In the genomic region with DNA sequence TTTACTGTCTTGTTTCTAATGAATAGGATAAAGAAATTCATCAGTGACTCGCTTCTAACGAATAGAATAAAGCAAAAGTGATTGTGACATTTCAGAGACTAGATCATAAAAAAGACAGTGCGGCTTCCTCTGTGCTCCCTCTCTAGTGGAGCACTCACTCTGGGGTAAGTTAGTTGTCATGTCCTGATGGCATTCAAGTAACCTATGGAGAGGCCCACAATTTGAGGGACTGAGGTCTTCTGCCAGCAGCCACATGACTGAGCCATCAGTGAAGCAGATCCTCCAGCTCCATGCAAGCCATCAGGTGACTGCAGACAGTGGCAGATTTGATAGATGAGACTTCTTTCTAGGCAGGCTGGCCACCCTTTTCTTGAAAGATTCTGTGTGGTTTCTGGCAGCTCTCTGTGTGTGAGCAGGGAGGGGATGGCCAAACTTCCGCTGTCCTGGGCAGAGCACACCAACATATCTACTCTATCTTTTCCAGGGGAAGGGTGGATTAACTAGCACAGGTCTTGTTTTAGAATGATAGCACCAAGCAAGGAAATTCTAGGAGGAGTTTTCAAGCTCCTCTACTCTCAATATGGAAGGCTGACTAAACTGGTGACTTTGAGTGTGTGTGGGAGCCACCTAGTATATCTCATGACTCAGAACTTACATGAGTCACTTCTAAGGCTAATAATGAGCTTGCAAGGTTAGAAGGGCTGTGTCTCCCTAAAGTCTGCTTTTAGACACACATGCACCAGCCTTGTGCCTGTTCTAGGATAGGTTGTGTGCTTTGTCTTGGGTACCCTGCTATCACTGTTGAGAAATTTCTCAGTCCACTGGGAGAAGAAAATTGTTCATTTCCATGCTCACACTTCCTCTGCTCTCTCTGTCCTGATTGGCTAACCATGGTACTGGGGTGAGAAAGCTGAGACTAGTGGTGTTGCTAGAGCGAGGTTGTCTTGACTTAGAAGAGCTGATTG, we compare ENCODE assay signal across 8 cellular contexts.
DNase-seq lines count a peak whose midpoint lies in the region; ATAC-seq, FAIRE-seq and TF ChIP-seq lines count a peak whose summit lies in the region.

No MANE protein-coding gene starts in this region.

- no peak for FAIRE-seq in kidney (lab: Jason Lieb, UNC)

- no peak overlapping the region for H3K9ac ChIP-seq in kidney (ENCODE audit: low read length in 2 of 2)

- ATAC-seq in HG02981 (IDR thresholded peaks at IDR 0.05; ENCODE audit: unreplicated experiment) = peak; percentile 86

- H3K4me3 ChIP-seq in kidney epithelial cell (ENCODE audit: low read depth, low read length) (no peak overlapping the region), suprapubic skin (no peak overlapping the region), kidney (ENCODE audit: low read length in 2 of 2) (no peak overlapping the region)

- H3K4me1 ChIP-seq in suprapubic skin (no peaks in the 10 kb centered on the region), kidney (ENCODE audit: control insufficient read depth in 1 of 2, insufficient read depth in 1 of 2, low read depth in 1 of 2, low read length in 2 of 2) (no peaks in the 10 kb centered on the region)

- 74% methylated on average over 5 of the region's 5 CpGs for WGBS in suprapubic skin

- no peak for TF ChIP-seq EP300 in suprapubic skin (IDR thresholded peaks at IDR 0.05)

- DNase-seq in stimulated activated CD4-positive, alpha-beta T cell treated with anti-CD3 and anti-CD28 coated beads, Interleukin-1b, Interleukin-23, amount 100 ng/mL, for 48 hours = peak; percentile 2
- DNase-seq in stimulated activated CD4-positive, alpha-beta T cell treated with anti-CD3 and anti-CD28 coated beads, Interleukin-4, amount 100 ng/mL, for 1 hour = no peak
- DNase-seq in RPMI7951 (ENCODE audit: low read depth) (peak; percentile 89), kidney epithelial cell (ENCODE audit: low read depth) (peak; percentile 56), NCI-H146 treated with DMSO at 0.1 percent for 48 hours (lab: John Stamatoyannopoulos, UW; ENCODE audit: unreplicated experiment) (no peak), suprapubic skin (ENCODE audit: low spot score in 2 of 2) (no peak), kidney (no peak)

- no peak for TF ChIP-seq POLR2A in suprapubic skin (IDR thresholded peaks at IDR 0.05)

- H3K27ac ChIP-seq in suprapubic skin (no peak overlapping the region), kidney (ENCODE audit: low read depth in 2 of 2, low read length in 2 of 2) (no peak overlapping the region)

- H3K9me3 ChIP-seq in suprapubic skin = no peaks in the 10 kb centered on the region
- H3K9me3 ChIP-seq in kidney (ENCODE audit: control insufficient read depth in 1 of 2, low read length in 2 of 2) = no peaks in the 10 kb centered on the region

- H3K36me3 ChIP-seq in kidney epithelial cell (ENCODE audit: control insufficient read depth, insufficient read depth, low read length) (no peaks in the 10 kb centered on the region), suprapubic skin (no peaks in the 10 kb centered on the region), kidney (ENCODE audit: control insufficient read depth in 1 of 2, insufficient read depth in 2 of 2, low read length in 2 of 2) (no peaks in the 10 kb centered on the region)

- TF ChIP-seq CTCF in kidney epithelial cell (IDR thresholded peaks at IDR 0.05; ENCODE audit: insufficient read depth, low read length, poor library complexity, severe bottlenecking) (no peak), suprapubic skin (IDR thresholded peaks at IDR 0.05) (no peak), kidney (IDR thresholded peaks at IDR 0.05; ENCODE audit: borderline replicate concordance, extremely low read depth, insufficient read depth) (no peak)

- H3K27me3 ChIP-seq in kidney epithelial cell (ENCODE audit: control insufficient read depth, insufficient read depth, low read length) = no peaks in the 10 kb centered on the region
- H3K27me3 ChIP-seq in suprapubic skin = no peaks in the 10 kb centered on the region

- intact Hi-C loops in kidney (cut with DNase I) = no loop called here

Comparison
In these comparisons a context has a peak if more than half of its experiments do, and no peak if none do; other contexts are left out.
1. DNase-seq: peak in stimulated activated CD4-positive, alpha-beta T cell treated with anti-CD3 and anti-CD28 coated beads, Interleukin-1b, Interleukin-23, amount 100 ng/mL, for 48 hours (single experiment), RPMI7951 (single experiment) and kidney epithelial cell (single experiment); none in stimulated activated CD4-positive, alpha-beta T cell treated with anti-CD3 and anti-CD28 coated beads, Interleukin-4, amount 100 ng/mL, for 1 hour (single experiment), NCI-H146 treated with DMSO at 0.1 percent for 48 hours (single experiment), suprapubic skin (0 of 2) and kidney (single experiment).